8 cellular contexts compared by ENCODE assay signal in genomic region chr5:107388111-107388861, GRCh38.
A peak's percentile ranks its signal among the peaks of the same experiment; 100 is the strongest.
DNase-seq lines count a peak whose midpoint lies in the region; ATAC-seq and TF ChIP-seq lines count a peak whose summit lies in the region.

No MANE protein-coding gene starts in this region.

- no peak overlapping the region for H3K4me3 ChIP-seq in BJ (ENCODE audit: low read depth, low read length)
- no peak overlapping the region for H3K4me3 ChIP-seq in heart right ventricle

- no peaks in the 10 kb centered on the region for H3K9me3 ChIP-seq in heart right ventricle

- H3K36me3 ChIP-seq in BJ (ENCODE audit: control insufficient read depth, insufficient read depth, low read length) (no peaks in the 10 kb centered on the region), heart right ventricle (no peaks in the 10 kb centered on the region)

- DNase-seq in BJ (ENCODE audit: low read depth): peak; percentile 90
- no peak for DNase-seq in heart right ventricle
- DNase-seq in iPS-NIHi7 (ENCODE audit: extremely low spot score): no peak
- DNase-seq in effector CD8-positive, alpha-beta T cell (lab: John Stamatoyannopoulos, UW): no peak
- DNase-seq in NCI-H1436 (lab: John Stamatoyannopoulos, UW): no peak

- intact Hi-C loops in heart right ventricle (cut with DNase I): loop anchor here in 3 of 10 donors (2.0 to 10.0 kb wide), 4 partner anchors 183 to 287 kb away; partner anchors contain the start of gene EFNA5 (in 2 of the 3)

- POLR2A ChIA-PET in BJ (lab: Charles Lee): interaction anchor here (0.6 kb wide), 1 partner anchor 43 kb away, joined by 5 read pairs; no protein-coding TSS in a partner anchor

- no peaks in the 10 kb centered on the region; the same call in 1 of the 2 replicates for H3K27me3 ChIP-seq in BJ (ENCODE audit: control insufficient read depth, insufficient read depth, low read length)
- H3K27me3 ChIP-seq in heart right ventricle: no peaks in the 10 kb centered on the region

- WGBS in heart right ventricle, 2 donors: 24 to 31% methylated on average over 9 of the region's 9 CpGs

- TF ChIP-seq CTCF in BJ (IDR thresholded peaks at IDR 0.05; ENCODE audit: insufficient read depth, low read depth, low read length): no peak
- TF ChIP-seq CTCF in heart right ventricle (IDR thresholded peaks at IDR 0.05): no peak

- ATAC-seq in GM19035 (IDR thresholded peaks at IDR 0.05; ENCODE audit: unreplicated experiment) (peak; percentile 46), HG03354 (IDR thresholded peaks at IDR 0.05; ENCODE audit: poor library complexity, severe bottlenecking, unreplicated experiment) (peak; percentile 62), SK-N-SH treated with all-trans-retinoic acid at 6 μM for 48 hours (peak; percentile 90), heart right ventricle (peak in 7 of 8 donors; percentile 31 to 76 (median 66))

- CTCF ChIA-PET in BJ (lab: Yijun Ruan, JAX): interaction anchor here (1.1 kb wide), 1 partner anchor 184 kb away, joined by 4 read pairs; no protein-coding TSS in a partner anchor

- peaks cover 0 to 35% (median 25%) of the 10 kb centered on the region in 9 donors for H3K4me1 ChIP-seq in heart right ventricle

- H3K27ac ChIP-seq in heart right ventricle: peak overlapping the region in 8 of 10 donors; percentile 25 to 74 (median 64)

TF ChIP-seq in SK-N-SH treated with all-trans-retinoic acid at 6 μM for 48 hours, 23 proteins besides CTCF, POLR2A, EP300 and RAD21:
- TF ChIP-seq ZFP30 (CRISPR knock-in tag; IDR thresholded peaks at IDR 0.05): no peak
- peak; percentile 69; the same call in 1 of the 2 replicates for TF ChIP-seq TSHZ2 (CRISPR knock-in tag; IDR thresholded peaks at IDR 0.05)
- TF ChIP-seq ZNF565 (CRISPR knock-in tag; conservative IDR thresholded peaks at IDR 0.05; ENCODE audit: low read depth): 0 out of 2 replicates have a peak, but pooled peaks have one; percentile 22
- TF ChIP-seq ISL1 (CRISPR knock-in tag; IDR thresholded peaks at IDR 0.05): peak; percentile 94
- TF ChIP-seq RARB (CRISPR knock-in tag; IDR thresholded peaks at IDR 0.05): 0 out of 2 replicates have a peak, but pooled peaks have one; percentile 45
- peak; percentile 56; the same call in 1 of the 2 replicates for TF ChIP-seq TOX (CRISPR knock-in tag; IDR thresholded peaks at IDR 0.05; ENCODE audit: borderline replicate concordance)
- no peak for TF ChIP-seq SNAI2 (CRISPR knock-in tag; IDR thresholded peaks at IDR 0.05)
- TF ChIP-seq TCF4 (CRISPR knock-in tag; IDR thresholded peaks at IDR 0.05; ENCODE audit: borderline replicate concordance): no peak
- no peak; the same call in 1 of the 2 replicates for TF ChIP-seq ZFP3 (CRISPR knock-in tag; IDR thresholded peaks at IDR 0.05)
- no peak for TF ChIP-seq PPARA (CRISPR knock-in tag; IDR thresholded peaks at IDR 0.05; ENCODE audit: borderline replicate concordance)
- TF ChIP-seq ZNF8 (CRISPR knock-in tag; IDR thresholded peaks at IDR 0.05): no peak
- 0 out of 2 replicates have a peak, but pooled peaks have one; percentile 15 for TF ChIP-seq ZC3H10 (CRISPR knock-in tag; IDR thresholded peaks at IDR 0.05)
- TF ChIP-seq CREB5 (CRISPR knock-in tag; IDR thresholded peaks at IDR 0.05; ENCODE audit: low read depth): no peak
- TF ChIP-seq OSR1 (CRISPR knock-in tag; IDR thresholded peaks at IDR 0.05): no peak
- TF ChIP-seq GLIS3 (CRISPR knock-in tag; IDR thresholded peaks at IDR 0.05): no peak; the same call in 1 of the 2 replicates
- TF ChIP-seq CSDC2 (CRISPR knock-in tag; IDR thresholded peaks at IDR 0.05): peak; percentile 70; the same call in 1 of the 2 replicates
- no peak for TF ChIP-seq ARNTL (CRISPR knock-in tag; IDR thresholded peaks at IDR 0.05; ENCODE audit: borderline replicate concordance, low read depth)
- no peak for TF ChIP-seq CSRNP3 (CRISPR knock-in tag; IDR thresholded peaks at IDR 0.05)
- TF ChIP-seq, protein P1, sequence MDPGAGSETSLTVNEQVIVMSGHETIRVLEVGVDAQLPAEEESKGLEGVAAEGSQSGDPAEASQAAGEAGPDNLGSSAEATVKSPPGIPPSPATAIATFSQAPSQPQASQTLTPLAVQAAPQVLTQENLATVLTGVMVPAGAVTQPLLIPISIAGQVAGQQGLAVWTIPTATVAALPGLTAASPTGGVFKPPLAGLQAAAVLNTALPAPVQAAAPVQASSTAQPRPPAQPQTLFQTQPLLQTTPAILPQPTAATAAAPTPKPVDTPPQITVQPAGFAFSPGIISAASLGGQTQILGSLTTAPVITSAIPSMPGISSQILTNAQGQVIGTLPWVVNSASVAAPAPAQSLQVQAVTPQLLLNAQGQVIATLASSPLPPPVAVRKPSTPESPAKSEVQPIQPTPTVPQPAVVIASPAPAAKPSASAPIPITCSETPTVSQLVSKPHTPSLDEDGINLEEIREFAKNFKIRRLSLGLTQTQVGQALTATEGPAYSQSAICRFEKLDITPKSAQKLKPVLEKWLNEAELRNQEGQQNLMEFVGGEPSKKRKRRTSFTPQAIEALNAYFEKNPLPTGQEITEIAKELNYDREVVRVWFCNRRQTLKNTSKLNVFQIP (CRISPR knock-in tag; IDR thresholded peaks at IDR 0.05; ENCODE audit: borderline replicate concordance, low read depth): 0 out of 2 replicates have a peak, but pooled peaks have one; percentile 52
- no peak for TF ChIP-seq BACH2 (CRISPR knock-in tag; IDR thresholded peaks at IDR 0.05; ENCODE audit: borderline replicate concordance)
- no peak for TF ChIP-seq ESRRG (CRISPR knock-in tag; IDR thresholded peaks at IDR 0.05)
- TF ChIP-seq PATZ1 (CRISPR knock-in tag; IDR thresholded peaks at IDR 0.05; ENCODE audit: borderline replicate concordance): peak; percentile 58; the same call in 1 of the 2 replicates
- TF ChIP-seq ZNF70 (CRISPR knock-in tag; IDR thresholded peaks at IDR 0.05): no peak
